8 cellular contexts compared by ENCODE assay signal in the genomic region with DNA sequence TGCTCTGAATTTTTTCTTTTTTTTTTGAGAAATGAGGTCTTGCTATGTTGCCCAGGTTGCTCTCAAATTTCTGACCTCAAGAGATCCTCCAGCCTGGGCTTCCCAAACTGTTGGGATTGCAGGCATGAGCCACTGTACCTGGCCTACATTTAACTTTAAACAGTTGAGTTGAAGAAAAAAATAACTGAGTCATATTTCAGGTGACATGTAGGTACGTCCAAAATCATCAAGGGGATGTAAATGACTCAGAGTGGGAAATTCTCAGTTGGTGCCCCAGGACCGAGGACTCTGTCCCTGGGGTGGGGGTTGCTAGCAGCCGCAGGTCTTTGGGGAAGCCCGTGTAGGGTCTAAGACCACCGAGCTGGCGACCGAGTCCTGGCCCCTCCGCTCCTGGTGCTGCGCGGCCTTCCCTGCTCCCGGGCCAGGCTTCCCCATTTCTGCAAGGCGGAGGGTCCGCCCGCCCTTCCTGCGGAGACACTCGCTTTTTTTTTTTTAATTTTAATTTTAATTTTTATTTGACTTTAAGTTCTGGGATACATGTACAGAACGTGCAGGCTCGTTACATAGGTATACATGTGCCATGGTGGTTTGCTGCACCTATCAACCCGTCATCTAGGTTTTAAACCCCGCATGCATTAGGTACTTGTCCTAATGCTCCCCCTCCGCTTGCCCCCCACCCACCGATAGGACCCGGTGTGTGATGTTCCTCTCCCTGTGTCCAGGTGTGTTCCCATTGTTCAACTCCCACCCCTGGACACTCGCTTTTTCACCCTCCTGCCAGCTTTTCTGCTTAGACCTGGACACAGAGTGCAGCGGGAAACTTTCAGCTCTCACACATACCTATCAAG. TPM values are rescaled to one million over a fixed set of nuclear protein-coding genes. Genes with fewer than 3 reads are reported as not detected.
A peak's percentile ranks its signal among the peaks of the same experiment; 100 is the strongest.
DNase-seq lines count a peak whose midpoint lies in the region; ATAC-seq and TF ChIP-seq lines count a peak whose summit lies in the region.

No MANE protein-coding gene starts in this region.

- no peaks in the 10 kb centered on the region for H3K9me3 ChIP-seq in NT2/D1 (ENCODE audit: insufficient read depth, low read length)
- no peaks in the 10 kb centered on the region for H3K9me3 ChIP-seq in esophagus muscularis mucosa

- 39% methylated on average over 25 of the region's 25 CpGs for WGBS in esophagus muscularis mucosa

- no peaks in the 10 kb centered on the region for H3K36me3 ChIP-seq in NT2/D1 (ENCODE audit: insufficient read depth, insufficient read length, low read length)
- H3K36me3 ChIP-seq in esophagus muscularis mucosa: no peaks in the 10 kb centered on the region

- no peak for TF ChIP-seq EP300 in esophagus muscularis mucosa (IDR thresholded peaks at IDR 0.05)

- H3K27ac ChIP-seq in esophagus muscularis mucosa (replicated peaks in 1 of 4): peak overlapping the region; percentile 59 to 80 (median 62)

- ATAC-seq in GM19372 (IDR thresholded peaks at IDR 0.05; ENCODE audit: low read depth, unreplicated experiment) (peak; percentile 31), GM18520 (IDR thresholded peaks at IDR 0.05; ENCODE audit: unreplicated experiment) (no peak), GM21737 (IDR thresholded peaks at IDR 0.05; ENCODE audit: unreplicated experiment) (no peak)

- H3K4me1 ChIP-seq in NT2/D1 (ENCODE audit: insufficient read depth, insufficient read length) (peaks cover 2% of the 10 kb centered on the region), esophagus muscularis mucosa (peaks cover 28 to 51% (median 36%) of the 10 kb centered on the region in 4 donors)

- no peak for DNase-seq in NT2/D1 (ENCODE audit: low read depth, low spot score)
- DNase-seq in esophagus muscularis mucosa (ENCODE audit: extremely low spot score): no peak
- DNase-seq in retinal pigment epithelial cell (ENCODE audit: low read depth): no peak
- DNase-seq in NCI-H1105 treated with DMSO at 0.1 percent for 48 hours (lab: John Stamatoyannopoulos, UW): no peak
- no peak for DNase-seq in SHP77 (lab: John Stamatoyannopoulos, UW)

- TF ChIP-seq POLR2A in esophagus muscularis mucosa (IDR thresholded peaks at IDR 0.05; ENCODE audit: low read depth): no peak

- H3K9ac ChIP-seq in NT2/D1 (ENCODE audit: insufficient read length, low read depth): peak overlapping the region; percentile 77

- H3K27me3 ChIP-seq in NT2/D1 (ENCODE audit: insufficient read depth, insufficient read length) (no peaks in the 10 kb centered on the region), esophagus muscularis mucosa (no peaks in the 10 kb centered on the region)

- TF ChIP-seq CTCF in esophagus muscularis mucosa (IDR thresholded peaks at IDR 0.05) (no peak), retinal pigment epithelial cell (conservative IDR thresholded peaks at IDR 0.05; ENCODE audit: low read depth, low read length) (no peak)

- H3K4me3 ChIP-seq in NT2/D1 (ENCODE audit: insufficient read length, low read depth) (peak overlapping the region; percentile 48), esophagus muscularis mucosa (peak overlapping the region; percentile 48 to 62 (median 50)), retinal pigment epithelial cell (ENCODE audit: low read length) (peak overlapping the region; percentile 53)

- intact Hi-C loops in esophagus muscularis mucosa (cut with DNase I): loop anchor here (5.0 to 10.0 kb wide), 3 partner anchors 85 to 378 kb away; a partner anchor contains a TSS

RNA-seq across cellular contexts. Expression of a gene that starts 12.7 kb away (rescaled TPM):
- total RNA-seq in esophagus muscularis mucosa: 10 to 100 TPM; 18.3 to 25.9 (median 20.0) TPM
